Comparison of ENCODE assay signal across 32 cellular contexts in the genomic region with DNA sequence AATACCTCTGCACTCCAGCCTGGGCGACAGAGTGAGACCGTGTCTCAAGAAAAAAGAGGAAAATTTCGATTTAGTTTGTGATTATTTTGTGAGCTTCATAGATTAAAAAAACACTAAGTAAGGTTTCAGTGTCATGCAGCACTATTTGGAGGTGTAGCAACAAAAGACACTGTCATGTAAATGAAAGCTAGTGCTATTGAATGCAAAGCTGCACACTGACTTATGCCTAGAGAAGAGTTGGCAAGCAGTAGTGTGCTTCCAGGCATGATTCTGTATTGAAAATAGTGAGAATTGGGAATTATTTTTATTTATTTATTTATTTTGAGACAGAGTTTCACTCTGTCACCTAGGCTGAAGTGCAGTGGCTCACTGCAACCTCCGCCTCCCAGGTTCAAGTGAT.
"Had no signal": no experiment of that assay in that cellular context is flagged by ENCODE, and none has a peak within 500 bp of the region (broad histone marks: within the 10 kb centered on the region; RNA-seq: fewer than 3 reads in every experiment).

No MANE protein-coding gene starts in this region.

- DNase-seq: Kasumi-1, KG1, MG63, NCI-H1048, NCI-H1092 treated with DMSO at 0.1 percent for 48 hours, NCI-H1105 treated with DMSO at 0.1 percent for 48 hours, NCI-H1436, NCI-H146, NCI-H1694, NCI-H187, NCI-H1930, NCI-H2029 treated with DMSO at 0.1 percent for 48 hours, NCI-H2081 treated with DMSO at 0.1 percent for 48 hours, NCI-H2107, NCI-H2171 treated with DMSO at 0.1 percent for 48 hours, NCI-H2227 treated with DMSO at 0.1 percent for 48 hours, NCI-H345, NCI-H446, NCI-H510A treated with DMSO at 0.1 percent for 48 hours, NCI-H524 treated with DMSO at 0.1 percent for 48 hours, NCI-H526 treated with DMSO at 0.1 percent for 48 hours, NCI-H774, PC-9, SHP77, SIG-M5, SJCRH30 had no signal

- H3K4me1 ChIP-seq: SJCRH30 had no signal

- H3K4me2 ChIP-seq: PC-9 had no signal

- H3K27ac ChIP-seq: PC-9, RWPE1, SJCRH30, SK-N-MC had no signal

- H3K27me3 ChIP-seq: MG63, SJCRH30 had no signal

- H3K9me3 ChIP-seq: MG63, SJCRH30 had no signal

- ATAC-seq: K562, Panc1, Right ventricle myocardium inferior, SK-N-SH treated with all-trans-retinoic acid at 6 μM for 48 hours had no signal

- H3K4me3 ChIP-seq: K562, MG63, PC-9, SJCRH30, SK-N-MC had no signal

- H2AFZ ChIP-seq: PC-9 had no signal
